In genomic region chr10:129365767-129366400, GRCh38 we compare ENCODE assay signal across 20 cellular contexts.
DNase-seq lines count a peak whose midpoint lies in the region; ATAC-seq, FAIRE-seq and TF ChIP-seq lines count a peak whose summit lies in the region.
"Had no signal": no experiment of that assay in that cellular context is flagged by ENCODE, and none has a peak within 500 bp of the region (broad histone marks: within the 10 kb centered on the region; RNA-seq: fewer than 3 reads in every experiment).

No MANE protein-coding gene starts in this region.

- no peak overlapping the region for H3K4me3 Mint-ChIP-seq in activated CD8-positive, alpha-beta T cell treated with anti-CD3 and anti-CD28 coated beads for 36 hours
- H3K4me3 Mint-ChIP-seq in activated CD8-positive, alpha-beta T cell treated with anti-CD3 and anti-CD28 coated beads, Interleukin-2, amount 10 ng/mL, durations not matched to agents 7 days and 5 days: no peak overlapping the region
- H3K4me3 Mint-ChIP-seq: activated naive CD4-positive, alpha-beta T cell treated with anti-CD3 and anti-CD28 coated beads for 36 hours; CD8-positive, alpha-beta T cell; T-cell had no signal

- H3K36me3 ChIP-seq in OCI-LY7 (ENCODE audit: insufficient read depth, low read length): no peaks in the 10 kb centered on the region
- H3K36me3 ChIP-seq: neutrophil had no signal

- no peak overlapping the region for H2AFZ ChIP-seq in OCI-LY7 (ENCODE audit: low read length)

- no peaks in the 10 kb centered on the region for H3K9me3 Mint-ChIP-seq in activated CD8-positive, alpha-beta T cell treated with anti-CD3 and anti-CD28 coated beads for 36 hours
- no peaks in the 10 kb centered on the region for H3K9me3 Mint-ChIP-seq in activated CD8-positive, alpha-beta T cell treated with anti-CD3 and anti-CD28 coated beads, Interleukin-2, amount 10 ng/mL, durations not matched to agents 7 days and 5 days (ENCODE audit: insufficient read depth)
- H3K9me3 Mint-ChIP-seq: activated naive CD4-positive, alpha-beta T cell treated with anti-CD3 and anti-CD28 coated beads for 36 hours; CD8-positive, alpha-beta T cell; T-cell had no signal

- no peaks in the 10 kb centered on the region for H4K20me1 ChIP-seq in OCI-LY7 (ENCODE audit: insufficient read depth, low read length)

- CTCF ChIA-PET in activated CD8-positive, alpha-beta T cell treated with anti-CD3 and anti-CD28 coated beads for 36 hours (lab: Charles Lee): no interaction called here
- CTCF ChIA-PET in activated CD8-positive, alpha-beta T cell treated with anti-CD3 and anti-CD28 coated beads, Interleukin-2, amount 10 ng/mL, durations not matched to agents 7 days and 5 days (lab: Charles Lee): no interaction called here
- CTCF ChIA-PET in OCI-LY7 (lab: Charles Lee; ENCODE audit: unreplicated experiment): no interaction called here

- BruUV-seq in OCI-LY7 (replicated peaks; lab: Mats Ljungman, UMichigan): no TSS peak

- no peak overlapping the region for H3K27ac Mint-ChIP-seq in activated CD8-positive, alpha-beta T cell treated with anti-CD3 and anti-CD28 coated beads for 36 hours
- no peak overlapping the region for H3K27ac Mint-ChIP-seq in activated CD8-positive, alpha-beta T cell treated with anti-CD3 and anti-CD28 coated beads, Interleukin-2, amount 10 ng/mL, durations not matched to agents 7 days and 5 days
- H3K27ac Mint-ChIP-seq: activated naive CD4-positive, alpha-beta T cell treated with anti-CD3 and anti-CD28 coated beads for 36 hours; CD8-positive, alpha-beta T cell; T-cell had no signal

- H3K36me3 Mint-ChIP-seq in activated CD8-positive, alpha-beta T cell treated with anti-CD3 and anti-CD28 coated beads for 36 hours (ENCODE audit: low read depth): no peaks in the 10 kb centered on the region
- H3K36me3 Mint-ChIP-seq in activated CD8-positive, alpha-beta T cell treated with anti-CD3 and anti-CD28 coated beads, Interleukin-2, amount 10 ng/mL, durations not matched to agents 7 days and 5 days (ENCODE audit: low read depth): no peaks in the 10 kb centered on the region
- H3K36me3 Mint-ChIP-seq: CD8-positive, alpha-beta T cell; T-cell had no signal

- H3K4me3 ChIP-seq in GM12864 (ENCODE audit: low read depth, low read length) (no peak overlapping the region), OCI-LY7 (ENCODE audit: low read depth, low read length, poor library complexity, severe bottlenecking) (no peak overlapping the region)
- H3K4me3 ChIP-seq: mucosa of descending colon had no signal

- DNase-seq in activated CD8-positive, alpha-beta T cell treated with anti-CD3 and anti-CD28 coated beads for 36 hours: peak; percentile 33
- DNase-seq in activated CD8-positive, alpha-beta T cell treated with anti-CD3 and anti-CD28 coated beads, Interleukin-2, amount 10 ng/mL, durations not matched to agents 7 days and 5 days: no peak
- DNase-seq in GM12864 (ENCODE audit: low read depth) (peak; percentile 0), OCI-LY7 (ENCODE audit: low spot score) (peak; percentile 27), iPS-NIHi11 (ENCODE audit: low spot score) (peak; percentile 76), GM12892 (ENCODE audit: insufficient read length) (no peak), GDM1 (lab: John Stamatoyannopoulos, UW) (no peak), 8988T (no peak)
- DNase-seq: activated naive CD4-positive, alpha-beta T cell treated with anti-CD3 and anti-CD28 coated beads for 36 hours; CD8-positive, alpha-beta T cell; foreskin melanocyte; GF-D8; mucosa of descending colon; NCI-H1105 treated with DMSO at 0.1 percent for 48 hours; NCI-H748 treated with DMSO at 0.1 percent for 48 hours; retina; T-cell had no signal

- no peaks in the 10 kb centered on the region for H3K4me1 ChIP-seq in OCI-LY7 (ENCODE audit: insufficient read depth, low read length, poor library complexity, severe bottlenecking)

- no peak overlapping the region for H3K27ac ChIP-seq in OCI-LY7 (ENCODE audit: low read depth, low read length, poor library complexity, severe bottlenecking)
- H3K27ac ChIP-seq: KMS-11, neutrophil had no signal

- H3K9me2 ChIP-seq in OCI-LY7 (ENCODE audit: insufficient read depth, low read length): no peaks in the 10 kb centered on the region

- intact Hi-C loops in activated CD8-positive, alpha-beta T cell treated with anti-CD3 and anti-CD28 coated beads for 36 hours (cut with micrococcal nuclease): no loop called here
- intact Hi-C loops in OCI-LY7 (cut with micrococcal nuclease; ENCODE audit: unreplicated experiment): no loop called here

- H3K4me2 ChIP-seq in OCI-LY7 (ENCODE audit: low read length): no peak overlapping the region
- H3K4me2 ChIP-seq: KMS-11 had no signal

- ATAC-seq in activated CD8-positive, alpha-beta T cell treated with anti-CD3 and anti-CD28 coated beads for 36 hours: peak; percentile 39
- no peak for ATAC-seq in activated CD8-positive, alpha-beta T cell treated with anti-CD3 and anti-CD28 coated beads, Interleukin-2, amount 10 ng/mL, durations not matched to agents 7 days and 5 days
- ATAC-seq: CD8-positive, alpha-beta T cell; mucosa of descending colon; T-cell had no signal

- FAIRE-seq in GM12892 (lab: Jason Lieb, UNC): no peak
- FAIRE-seq: RCC 7860 had no signal

- H3K27me3 Mint-ChIP-seq in activated CD8-positive, alpha-beta T cell treated with anti-CD3 and anti-CD28 coated beads for 36 hours: peaks cover 3% of the 10 kb centered on the region
- no peaks in the 10 kb centered on the region for H3K27me3 Mint-ChIP-seq in activated CD8-positive, alpha-beta T cell treated with anti-CD3 and anti-CD28 coated beads, Interleukin-2, amount 10 ng/mL, durations not matched to agents 7 days and 5 days (ENCODE audit: low read depth)

- POLR2A ChIA-PET in activated CD8-positive, alpha-beta T cell treated with anti-CD3 and anti-CD28 coated beads for 36 hours (lab: Charles Lee): no interaction called here
- POLR2A ChIA-PET in activated CD8-positive, alpha-beta T cell treated with anti-CD3 and anti-CD28 coated beads, Interleukin-2, amount 10 ng/mL, durations not matched to agents 7 days and 5 days (lab: Charles Lee): no interaction called here
- POLR2A ChIA-PET in OCI-LY7 (lab: Charles Lee): no interaction called here

- no peak for TF ChIP-seq POLR2A in GM12892 (IDR thresholded peaks at IDR 0.05; ENCODE audit: low read depth, low read length)

- no peaks in the 10 kb centered on the region for H3K9me3 ChIP-seq in OCI-LY7 (ENCODE audit: low read length)
- H3K9me3 ChIP-seq: mucosa of descending colon, neutrophil had no signal

- TF ChIP-seq CTCF in activated CD8-positive, alpha-beta T cell treated with anti-CD3 and anti-CD28 coated beads for 36 hours (IDR thresholded peaks at IDR 0.05): no peak
- TF ChIP-seq CTCF in GM12864 (IDR thresholded peaks at IDR 0.05; ENCODE audit: low read depth, low read length, missing control alignments): no peak
- no peak for TF ChIP-seq CTCF in OCI-LY7 (conservative IDR thresholded peaks at IDR 0.05; ENCODE audit: low read length)

- no peaks in the 10 kb centered on the region for H3K4me1 Mint-ChIP-seq in activated CD8-positive, alpha-beta T cell treated with anti-CD3 and anti-CD28 coated beads for 36 hours (ENCODE audit: low read depth)
- H3K4me1 Mint-ChIP-seq in activated CD8-positive, alpha-beta T cell treated with anti-CD3 and anti-CD28 coated beads, Interleukin-2, amount 10 ng/mL, durations not matched to agents 7 days and 5 days (ENCODE audit: low read depth): no peaks in the 10 kb centered on the region
- H3K4me1 Mint-ChIP-seq: T-cell had no signal

- H3K79me2 ChIP-seq in OCI-LY7 (ENCODE audit: insufficient read depth, low read depth, low read length): no peaks in the 10 kb centered on the region

Comparison
In these comparisons a context has a peak if more than half of its experiments do, and no peak if none do; other contexts are left out.
1. DNase-seq: peak in activated CD8-positive, alpha-beta T cell treated with anti-CD3 and anti-CD28 coated beads for 36 hours (single experiment), GM12864 (single experiment), OCI-LY7 (single experiment) and iPS-NIHi11 (single experiment); none in activated CD8-positive, alpha-beta T cell treated with anti-CD3 and anti-CD28 coated beads, Interleukin-2, amount 10 ng/mL, durations not matched to agents 7 days and 5 days (single experiment), GM12892 (single experiment), GDM1 (single experiment) and 8988T (single experiment).